16 cellular contexts compared by ENCODE assay signal in genomic region chr10:112679392-112679791, GRCh38.
DNase-seq lines count a peak whose midpoint lies in the region; ATAC-seq, FAIRE-seq and TF ChIP-seq lines count a peak whose summit lies in the region.
"Had no signal": no experiment of that assay in that cellular context is flagged by ENCODE, and none has a peak within 500 bp of the region (broad histone marks: within the 10 kb centered on the region; RNA-seq: fewer than 3 reads in every experiment).

No MANE protein-coding gene starts in this region.

- CTCF ChIA-PET in A549 (lab: Yijun Ruan, JAX) (interaction anchor here (0.9 to 1.2 kb wide), 2 partner anchors 13 to 842 kb away, joined by 3 read pairs; no protein-coding TSS in a partner anchor), WTC11 (lab: Charles Lee) (no interaction called here)

- peaks cover 36% of the 10 kb centered on the region for H3K4me1 Mint-ChIP-seq in WTC11
- H3K4me1 Mint-ChIP-seq: CD4-positive, CD25-positive, alpha-beta regulatory T cell had no signal

- no peaks in the 10 kb centered on the region for H3K36me3 ChIP-seq in HUES48 (ENCODE audit: control insufficient read depth, insufficient read depth, low read length)
- no peaks in the 10 kb centered on the region for H3K36me3 ChIP-seq in iPS-20b (ENCODE audit: insufficient read depth, low read depth, low read length)
- H3K36me3 ChIP-seq: HAP-1 had no signal

- peak overlapping the region; percentile 42; the same call in 1 of the 2 replicates for H3K9ac ChIP-seq in HUES48 (ENCODE audit: low read depth, low read length)
- H3K9ac ChIP-seq in iPS-20b (ENCODE audit: low read depth, low read length) = peak overlapping the region; percentile 47; the same call in 1 of the 2 replicates
- H3K9ac ChIP-seq: BLaER1 treated with 17β-estradiol and CSF1 and Interleukin-3, amounts not matched to agents 10 nM and 100 nM; GM23248 had no signal

- POLR2A ChIA-PET in A549 (lab: Yijun Ruan, JAX) = no interaction called here
- POLR2A ChIA-PET in WTC11 (lab: Charles Lee) = no interaction called here

- H3K4me1 ChIP-seq in A549 (no peaks in the 10 kb centered on the region), HUES48 (ENCODE audit: control insufficient read depth, insufficient read depth, low read length) (peaks cover 35% of the 10 kb centered on the region), iPS-20b (ENCODE audit: insufficient read depth, low read length) (peaks cover 27% of the 10 kb centered on the region)

- no peak for FAIRE-seq in A549 (lab: Jason Lieb, UNC)

- H3K27me3 ChIP-seq in HUES48 (ENCODE audit: control insufficient read depth, insufficient read depth, low read length) (no peaks in the 10 kb centered on the region), iPS-20b (ENCODE audit: insufficient read depth, low read length) (no peaks in the 10 kb centered on the region)
- H3K27me3 ChIP-seq: BLaER1 treated with 17β-estradiol and CSF1 and Interleukin-3, amounts not matched to agents 10 nM and 100 nM had no signal

- DNase-seq in A549 (ENCODE audit: low read depth in 1 of 2, low spot score in 1 of 2) = no peak
- no peak for DNase-seq in WTC11 (ENCODE audit: low spot score)
- no peak for DNase-seq in activated naive CD4-positive, alpha-beta T cell treated with anti-CD3 and anti-CD28 coated beads, Interleukin-2, amount 50 U/mL, for 72 hours (ENCODE audit: low spot score in 2 of 2)
- DNase-seq in NCI-H774 (lab: John Stamatoyannopoulos, UW) = no peak
- DNase-seq: 8988T; ACHN; CD4-positive, CD25-positive, alpha-beta regulatory T cell; DMS53; GM23248; KBM-7 had no signal

- 0 out of 2 replicates have a peak overlapping the region, but pooled peaks have one; percentile 9 for H3K4me3 Mint-ChIP-seq in WTC11
- H3K4me3 Mint-ChIP-seq: CD4-positive, CD25-positive, alpha-beta regulatory T cell had no signal

- no peak for TF ChIP-seq EP300 in A549 (IDR thresholded peaks at IDR 0.05)

- TF ChIP-seq CTCF in A549 (IDR thresholded peaks at IDR 0.05) = no peak
- TF ChIP-seq CTCF in WTC11 (IDR thresholded peaks at IDR 0.05) = no peak

- no peak for TF ChIP-seq POLR2A in A549 (IDR thresholded peaks at IDR 0.05; ENCODE audit: low read length)

- no peak for TF ChIP-seq RAD21 in A549 (conservative IDR thresholded peaks at IDR 0.05 in 1 of 2, IDR thresholded peaks at IDR 0.05 in 1 of 2)

- no peaks in the 10 kb centered on the region for H3K27me3 Mint-ChIP-seq in WTC11 (ENCODE audit: low read depth)
- H3K27me3 Mint-ChIP-seq: CD4-positive, CD25-positive, alpha-beta regulatory T cell had no signal

- no peaks in the 10 kb centered on the region for H3K36me3 Mint-ChIP-seq in WTC11
- H3K36me3 Mint-ChIP-seq in activated naive CD4-positive, alpha-beta T cell treated with anti-CD3 and anti-CD28 coated beads, Interleukin-2, amount 50 U/mL, for 72 hours = no peaks in the 10 kb centered on the region

- 82% methylated on average over 2 of the region's 2 CpGs for WGBS in A549 (ENCODE audit: missing lambda C conversion rate)

- ATAC-seq in A549 (no peak), WTC11 (no peak), GM21825 (IDR thresholded peaks at IDR 0.05; ENCODE audit: unreplicated experiment) (no peak), HG02970 (IDR thresholded peaks at IDR 0.05; ENCODE audit: low FRiP score, unreplicated experiment) (no peak)
- ATAC-seq in activated naive CD4-positive, alpha-beta T cell treated with anti-CD3 and anti-CD28 coated beads, Interleukin-2, amount 50 U/mL, for 72 hours = no peak

- no peaks in the 10 kb centered on the region for H3K9me3 ChIP-seq in A549
- H3K9me3 ChIP-seq in HUES48 (ENCODE audit: control insufficient read depth, insufficient read depth, low read length) = no peaks in the 10 kb centered on the region
- H3K9me3 ChIP-seq in iPS-20b (ENCODE audit: insufficient read depth, low read depth, low read length) = no peaks in the 10 kb centered on the region
- H3K9me3 ChIP-seq: BLaER1 treated with 17β-estradiol and CSF1 and Interleukin-3, amounts not matched to agents 10 nM and 100 nM; HAP-1 had no signal

- H3K4me2 ChIP-seq in A549 = no peak overlapping the region
- H3K4me2 ChIP-seq: BLaER1 treated with 17β-estradiol and CSF1 and Interleukin-3, amounts not matched to agents 10 nM and 100 nM had no signal

- H3K27ac Mint-ChIP-seq in WTC11 = peak overlapping the region; percentile 81
- no peak overlapping the region for H3K27ac Mint-ChIP-seq in activated naive CD4-positive, alpha-beta T cell treated with anti-CD3 and anti-CD28 coated beads, Interleukin-2, amount 50 U/mL, for 72 hours
- H3K27ac Mint-ChIP-seq: CD4-positive, CD25-positive, alpha-beta regulatory T cell had no signal

- H3K27ac ChIP-seq in A549 (no peak overlapping the region), HUES48 (ENCODE audit: low read depth, low read length) (peak overlapping the region; percentile 75), iPS-20b (ENCODE audit: low read length) (peak overlapping the region; percentile 30)
- H3K27ac ChIP-seq: BLaER1 treated with 17β-estradiol and CSF1 and Interleukin-3, amounts not matched to agents 10 nM and 100 nM; GM23248 had no signal

- no peaks in the 10 kb centered on the region for H3K9me3 Mint-ChIP-seq in WTC11
- H3K9me3 Mint-ChIP-seq in activated naive CD4-positive, alpha-beta T cell treated with anti-CD3 and anti-CD28 coated beads, Interleukin-2, amount 50 U/mL, for 72 hours = no peaks in the 10 kb centered on the region
- H3K9me3 Mint-ChIP-seq: CD4-positive, CD25-positive, alpha-beta regulatory T cell had no signal

- H3K4me3 ChIP-seq in A549 = no peak overlapping the region
- H3K4me3 ChIP-seq in HUES48 (ENCODE audit: low read depth, low read length) = peak overlapping the region; percentile 13; the same call in 1 of the 2 replicates
- peak overlapping the region; percentile 18; the same call in 1 of the 2 replicates for H3K4me3 ChIP-seq in iPS-20b (ENCODE audit: low read length)
- H3K4me3 ChIP-seq: BLaER1 treated with 17β-estradiol and CSF1 and Interleukin-3, amounts not matched to agents 10 nM and 100 nM; GM23248; HAP-1 had no signal

TF ChIP-seq in A549, 52 proteins besides CTCF, POLR2A, EP300 and RAD21:
- TF ChIP-seq MAFK (IDR thresholded peaks at IDR 0.05; ENCODE audit: partially characterized antibody) (peak; percentile 54), RFX5 (IDR thresholded peaks at IDR 0.05) (no peak)

TF ChIP-seq in WTC11, 78 proteins besides CTCF, POLR2A, EP300 and RAD21 (continues in another document):
- TF ChIP-seq ZNF317 (CRISPR knock-in tag; IDR thresholded peaks at IDR 0.05; ENCODE audit: borderline replicate concordance, low read depth) (no peak), ESRRA (CRISPR knock-in tag; IDR thresholded peaks at IDR 0.05; ENCODE audit: borderline replicate concordance) (no peak), ATF2 (CRISPR knock-in tag; IDR thresholded peaks at IDR 0.05; ENCODE audit: borderline replicate concordance, low read depth) (no peak), ATF6 (CRISPR knock-in tag; IDR thresholded peaks at IDR 0.05) (no peak), MYBL2 (CRISPR knock-in tag; IDR thresholded peaks at IDR 0.05) (no peak)

Comparison
In these comparisons a context has a peak if more than half of its experiments do, and no peak if none do; other contexts are left out.
1. H3K27ac ChIP-seq: peak in HUES48 (single experiment) and iPS-20b (single experiment); none in A549 (0 of 2).